20 cellular contexts compared by ENCODE assay signal in genomic region chr19:11927227-11927626, GRCh38. TPM values are rescaled to one million over a fixed set of nuclear protein-coding genes. Genes with fewer than 3 reads are reported as not detected.
DNase-seq lines count a peak whose midpoint lies in the region; ATAC-seq and TF ChIP-seq lines count a peak whose summit lies in the region.
"Had no signal": no experiment of that assay in that cellular context is flagged by ENCODE, and none has a peak within 500 bp of the region (broad histone marks: within the 10 kb centered on the region; RNA-seq: fewer than 3 reads in every experiment).

No MANE protein-coding gene starts in this region.

- H3K36me3 ChIP-seq in BLaER1 (peaks cover 51% of the 10 kb centered on the region), DOHH2 (ENCODE audit: control insufficient read depth, low read length) (peaks cover 61% of the 10 kb centered on the region), GM23248 (ENCODE audit: low read depth) (no peaks in the 10 kb centered on the region)

- H3K27me3 ChIP-seq in BLaER1 = no peaks in the 10 kb centered on the region
- H3K27me3 ChIP-seq in DOHH2 (ENCODE audit: control insufficient read depth, low read length) = no peaks in the 10 kb centered on the region
- H3K27me3 ChIP-seq in GM23248 (replicated peaks; ENCODE audit: insufficient read depth) = no peaks in the 10 kb centered on the region

- H3K9me3 ChIP-seq in BLaER1 (peaks cover 53% of the 10 kb centered on the region), DOHH2 (ENCODE audit: control insufficient read depth, insufficient read depth, low read length) (peaks cover 19% of the 10 kb centered on the region), GM23248 (ENCODE audit: low read depth) (no peaks in the 10 kb centered on the region)

- TF ChIP-seq CTCF in DOHH2 (IDR thresholded peaks at IDR 0.05; ENCODE audit: low read depth, low read length, poor library complexity, severe bottlenecking) = no peak
- TF ChIP-seq CTCF in activated B cell treated with CpG ODN at 0.5 μM for 24 hours (IDR thresholded peaks at IDR 0.05) = no peak

- no peak overlapping the region for H3K27ac Mint-ChIP-seq in activated B cell treated with CpG ODN at 0.5 μM for 24 hours
- peak overlapping the region in 9 of 10 donors; percentile 19 to 96 (median 44) for H3K27ac Mint-ChIP-seq in naive thymus-derived CD8-positive, alpha-beta T cell
- H3K27ac Mint-ChIP-seq: GM23338 had no signal

- H3K4me2 ChIP-seq in BLaER1 (peak overlapping the region; percentile 94), DOHH2 (ENCODE audit: low read length) (peak overlapping the region; percentile 74), GM23248 (ENCODE audit: unreplicated experiment) (no peak overlapping the region)

- POLR2A ChIA-PET in activated B cell treated with CpG ODN at 0.5 μM for 24 hours (lab: Charles Lee) = interaction anchor here (4.6 kb wide), 1 partner anchor 37 kb away, joined by 64 read pairs; the partner anchor contains the start of gene ZNF763
- POLR2A ChIA-PET in naive thymus-derived CD8-positive, alpha-beta T cell (lab: Charles Lee) = no interaction called here

- ATAC-seq in activated B cell treated with CpG ODN at 0.5 μM for 24 hours (ENCODE audit: low read depth) (no peak), GM19324 (IDR thresholded peaks at IDR 0.05; ENCODE audit: low FRiP score, unreplicated experiment) (no peak)
- no peak for ATAC-seq in naive thymus-derived CD8-positive, alpha-beta T cell
- ATAC-seq: GM23338, HCT116 had no signal

- H3K4me1 ChIP-seq in BLaER1 (peaks cover 29% of the 10 kb centered on the region), DOHH2 (ENCODE audit: control insufficient read depth, low read length) (peaks cover 36% of the 10 kb centered on the region), GM23248 (ENCODE audit: insufficient read depth) (peaks cover 5% of the 10 kb centered on the region)

- CTCF ChIA-PET in activated B cell treated with CpG ODN at 0.5 μM for 24 hours (lab: Charles Lee) = interaction anchor here (0.8 kb wide), 1 partner anchor 37 kb away, joined by 3 read pairs; no protein-coding TSS in a partner anchor

- H3K27me3 Mint-ChIP-seq in activated B cell treated with CpG ODN at 0.5 μM for 24 hours = no peaks in the 10 kb centered on the region
- no peaks in the 10 kb centered on the region for H3K27me3 Mint-ChIP-seq in naive thymus-derived CD8-positive, alpha-beta T cell

- peaks cover 55% of the 10 kb centered on the region for H3K4me1 Mint-ChIP-seq in activated B cell treated with CpG ODN at 0.5 μM for 24 hours
- H3K4me1 Mint-ChIP-seq in naive thymus-derived CD8-positive, alpha-beta T cell = peaks cover 32 to 72% (median 56%) of the 10 kb centered on the region in 4 donors
- H3K4me1 Mint-ChIP-seq: GM23338 had no signal

- no peaks in the 10 kb centered on the region for H3K9me3 Mint-ChIP-seq in activated B cell treated with CpG ODN at 0.5 μM for 24 hours
- H3K9me3 Mint-ChIP-seq in naive thymus-derived CD8-positive, alpha-beta T cell = peaks cover 0 to 10% (median 0%) of the 10 kb centered on the region in 9 donors
- H3K9me3 Mint-ChIP-seq: CD8-positive, alpha-beta memory T cell had no signal

- in situ Hi-C loops in GM23248 (cut with MboI) = no loop called here

- H3K9ac ChIP-seq in BLaER1 (no peak overlapping the region), GM23248 (no peak overlapping the region)

- peaks cover 28% of the 10 kb centered on the region for H3K36me3 Mint-ChIP-seq in activated B cell treated with CpG ODN at 0.5 μM for 24 hours (ENCODE audit: low read depth)
- H3K36me3 Mint-ChIP-seq in naive thymus-derived CD8-positive, alpha-beta T cell = peaks cover 0 to 35% (median 18%) of the 10 kb centered on the region in 3 donors

- intact Hi-C loops in activated B cell treated with CpG ODN at 0.5 μM for 24 hours (cut with micrococcal nuclease) = loop anchor here (1.0 kb wide), 1 partner anchor 8 kb away; no protein-coding TSS in a partner anchor

- peak overlapping the region; percentile 35 for H3K4me3 Mint-ChIP-seq in activated B cell treated with CpG ODN at 0.5 μM for 24 hours
- peak overlapping the region in 6 of 10 donors; percentile 38 to 99 (median 88) for H3K4me3 Mint-ChIP-seq in naive thymus-derived CD8-positive, alpha-beta T cell
- H3K4me3 Mint-ChIP-seq: GM23338 had no signal

- no peaks in the 10 kb centered on the region for H4K20me1 ChIP-seq in BLaER1
- no peaks in the 10 kb centered on the region for H4K20me1 ChIP-seq in DOHH2 (ENCODE audit: control insufficient read depth, insufficient read depth, low read depth, low read length)
- no peaks in the 10 kb centered on the region for H4K20me1 ChIP-seq in GM23248 (ENCODE audit: insufficient read depth)

- H3K4me3 ChIP-seq in BLaER1 = peak overlapping the region; percentile 84; the same call in 1 of the 2 replicates
- peak overlapping the region; percentile 92 for H3K4me3 ChIP-seq in DOHH2 (ENCODE audit: low read length)
- no peak overlapping the region for H3K4me3 ChIP-seq in GM23248
- H3K4me3 ChIP-seq: GM23338, SK-N-MC had no signal

- H3K79me2 ChIP-seq in DOHH2 (ENCODE audit: control insufficient read depth, low read length) = peaks cover 72% of the 10 kb centered on the region
- peaks cover 72% of the 10 kb centered on the region for H3K79me2 ChIP-seq in GM23248 (ENCODE audit: insufficient read depth)

- 96 to 97% methylated on average over 3 of the region's 3 CpGs for WGBS in GM23248 (ENCODE audit: low coverage in 1 of 2, low lambda C conversion rate in 2 of 2, missing lambda C conversion rate in 2 of 2), 2 experiments

- 0 out of 2 replicates have a peak, but pooled peaks cover 5% of the 10 kb centered on the region for H3F3A ChIP-seq in DOHH2 (ENCODE audit: control insufficient read depth, insufficient read depth)
- peaks cover 11% of the 10 kb centered on the region for H3F3A ChIP-seq in GM23248 (ENCODE audit: insufficient read depth)

- DNase-seq in activated B cell treated with CpG ODN at 0.5 μM for 24 hours = no peak
- DNase-seq in naive thymus-derived CD8-positive, alpha-beta T cell = no peak
- DNase-seq in iPS-NIHi11 (ENCODE audit: low spot score) = no peak
- DNase-seq in DMS 273 (lab: John Stamatoyannopoulos, UW; ENCODE audit: unreplicated experiment) = no peak
- no peak for DNase-seq in GM23248
- DNase-seq: CD8-positive, alpha-beta memory T cell; DMS79 treated with DMSO at 0.1 percent for 48 hours; GDM1; Kasumi-1; NCI-H1105; NCI-H1694; NCI-H226; NCI-H524 treated with DMSO at 0.1 percent for 48 hours; Right ventricle myocardium superior had no signal

- H3K9me2 ChIP-seq in DOHH2 (replicated peaks; ENCODE audit: control insufficient read depth, low read length) (no peaks in the 10 kb centered on the region), GM23248 (ENCODE audit: insufficient read depth) (no peaks in the 10 kb centered on the region)

- H3K27ac ChIP-seq in BLaER1 (no peak overlapping the region), DOHH2 (ENCODE audit: low read depth, low read length) (no peak overlapping the region), GM23248 (no peak overlapping the region)
- H3K27ac ChIP-seq: SK-N-MC had no signal

- H2AFZ ChIP-seq in GM23248 = no peak overlapping the region
- H2AFZ ChIP-seq: GM23338 had no signal

RNA-seq across cellular contexts. Expression of gene ZNF700, which starts 2.3 kb away (rescaled TPM):
- 24.5 and 33.1 TPM in 2 replicates for total RNA-seq in activated B cell treated with CpG ODN at 0.5 μM for 24 hours
- 10 to 100 TPM; 22.4 to 24.0 TPM for total RNA-seq in naive thymus-derived CD8-positive, alpha-beta T cell
- 1 to 10 TPM; 1.1 to 2.9 (median 1.2) TPM for polyA plus RNA-seq in naive thymus-derived CD8-positive, alpha-beta T cell
- total RNA-seq in GM23248 (2014; rRNA removed; shearing (Covaris generic)) = 6.3 and 6.8 TPM in 2 replicates
- polyA plus RNA-seq in GM23248 (2016; fragmentation: Nextera tagmentation; extraction: Ambion mirVana) = 3.2 TPM in 2 replicates

RNA-seq across cellular contexts. Expression of gene ZNF763, which starts 37.6 kb away (rescaled TPM):
- total RNA-seq in activated B cell treated with CpG ODN at 0.5 μM for 24 hours = 9.8 and 10.0 TPM in 2 replicates
- 10 to 100 TPM; 11.3 to 15.7 TPM for total RNA-seq in naive thymus-derived CD8-positive, alpha-beta T cell
- polyA plus RNA-seq in naive thymus-derived CD8-positive, alpha-beta T cell = 1 to 10 TPM; 1.9 to 3.9 (median 2.6) TPM
- total RNA-seq in GM23248 (2014; rRNA removed; shearing (Covaris generic)) = 0.63 and 1.8 TPM in 2 replicates
- polyA plus RNA-seq in GM23248 (2016; fragmentation: Nextera tagmentation; extraction: Ambion mirVana) = 1.4 and 1.6 TPM in 2 replicates

RNA-seq across cellular contexts. Expression of gene ZNF69, which starts 39.6 kb away (rescaled TPM):
- total RNA-seq in activated B cell treated with CpG ODN at 0.5 μM for 24 hours = 2.1 and 2.3 TPM in 2 replicates
- total RNA-seq in naive thymus-derived CD8-positive, alpha-beta T cell = 10 to 100 TPM; 17.3 to 19.6 TPM
- polyA plus RNA-seq in naive thymus-derived CD8-positive, alpha-beta T cell = 10 to 100 TPM in 1 of 3 donors, 1 to 10 TPM in 2; 4.6 to 10.5 (median 5.0) TPM
- total RNA-seq in GM23248 (2014; rRNA removed; shearing (Covaris generic)) = 5.3 and 8.3 TPM in 2 replicates
- polyA plus RNA-seq in GM23248 (2016; fragmentation: Nextera tagmentation; extraction: Ambion mirVana) = 5.3 and 6.8 TPM in 2 replicates
